36 cellular contexts compared by ENCODE assay signal in genomic region chr5:59837071-59837470, GRCh38.
"Had no signal": no experiment of that assay in that cellular context is flagged by ENCODE, and none has a peak within 500 bp of the region (broad histone marks: within the 10 kb centered on the region; RNA-seq: fewer than 3 reads in every experiment).

No MANE protein-coding gene starts in this region.

- H3K36me3 Mint-ChIP-seq: activated naive CD4-positive, alpha-beta T cell treated with anti-CD3 and anti-CD28 coated beads, Interleukin-2, amount 50 U/mL, for 72 hours; brain had no signal

- H3K9me3 Mint-ChIP-seq: activated CD4-positive, alpha-beta T cell treated with anti-CD3 and anti-CD28 coated beads, Interleukin-2, amount 10 ng/mL, durations not matched to agents 7 days and 5 days; activated naive CD4-positive, alpha-beta T cell treated with anti-CD3 and anti-CD28 coated beads for 36 hours; activated T-cell treated with anti-CD3 and anti-CD28 coated beads, Interleukin-2, amount 50 U/mL, for 4 hours; activated T-helper 1 cell treated with anti-CD3 and anti-CD28 coated beads, Interleukin-12 subunit alpha, Interleukin-12 subunit beta, Interleukin-2, Interleukin-4 antibody, amounts not matched to agents 30 ng/mL and 10 ng/mL and 1 ng/mL, durations not matched to agents 14 hours and 24 hours and 36 hours had no signal

- H3K4me1 Mint-ChIP-seq: activated CD4-positive, alpha-beta T cell treated with anti-CD3 and anti-CD28 coated beads, Interleukin-2, amount 10 ng/mL, durations not matched to agents 7 days and 5 days had no signal

- H3K27ac Mint-ChIP-seq: activated CD4-positive, alpha-beta T cell treated with anti-CD3 and anti-CD28 coated beads, Interleukin-2, amount 10 ng/mL, durations not matched to agents 7 days and 5 days; activated CD8-positive, alpha-beta T cell treated with anti-CD3 and anti-CD28 coated beads, Interleukin-2, amount 10 ng/mL, durations not matched to agents 7 days and 5 days; activated naive CD4-positive, alpha-beta T cell treated with anti-CD3 and anti-CD28 coated beads for 36 hours; activated naive CD4-positive, alpha-beta T cell treated with anti-CD3 and anti-CD28 coated beads, Interleukin-2, amount 50 U/mL, for 72 hours; activated T-helper 1 cell treated with anti-CD3 and anti-CD28 coated beads, Interleukin-12 subunit alpha, Interleukin-12 subunit beta, Interleukin-2, Interleukin-4 antibody, amounts not matched to agents 30 ng/mL and 10 ng/mL and 1 ng/mL, durations not matched to agents 14 hours and 24 hours and 36 hours; brain had no signal

- FAIRE-seq: bronchial epithelial cell, colon had no signal

- H3K4me3 Mint-ChIP-seq: activated CD4-positive, alpha-beta T cell treated with anti-CD3 and anti-CD28 coated beads, Interleukin-2, amount 10 ng/mL, durations not matched to agents 7 days and 5 days; activated CD8-positive, alpha-beta T cell treated with anti-CD3 and anti-CD28 coated beads, Interleukin-2, amount 10 ng/mL, durations not matched to agents 7 days and 5 days; activated naive CD4-positive, alpha-beta T cell treated with anti-CD3 and anti-CD28 coated beads for 36 hours; activated T-cell treated with anti-CD3 and anti-CD28 coated beads, Interleukin-2, amount 50 U/mL, for 4 hours; activated T-helper 1 cell treated with anti-CD3 and anti-CD28 coated beads, Interleukin-12 subunit alpha, Interleukin-12 subunit beta, Interleukin-2, Interleukin-4 antibody, amounts not matched to agents 30 ng/mL and 10 ng/mL and 1 ng/mL, durations not matched to agents 14 hours and 24 hours and 36 hours; brain had no signal

- DNase-seq: activated CD4-positive, alpha-beta T cell treated with anti-CD3 and anti-CD28 coated beads for 1 hour; activated CD4-positive, alpha-beta T cell treated with anti-CD3 and anti-CD28 coated beads, Interleukin-2, amount 10 ng/mL, durations not matched to agents 7 days and 5 days; activated CD4-positive, alpha-beta T cell treated with anti-CD3 and anti-CD28 coated beads, Interleukin-2, amount 50 U/mL, for 48 hours; activated CD4-positive, CD25-positive, alpha-beta regulatory T cell; activated CD8-positive, alpha-beta memory T cell treated with anti-CD3 and anti-CD28 coated beads, Interleukin-2, amount 50 U/mL, for 4 hours; activated CD8-positive, alpha-beta T cell treated with anti-CD3 and anti-CD28 coated beads, Interleukin-2, amount 10 ng/mL, durations not matched to agents 7 days and 5 days; activated gamma-delta T cell treated with Interleukin-2 at 50 U/mL for 16 hours; activated naive CD4-positive, alpha-beta T cell treated with anti-CD3 and anti-CD28 coated beads for 36 hours; activated T-cell treated with anti-CD3 and anti-CD28 coated beads for 4 hours; activated T-cell treated with anti-CD3 and anti-CD28 coated beads, Interleukin-2, amount 50 U/mL, for 4 hours; adrenal gland; anterior cingulate cortex; caudate nucleus; cerebellar nuclear complex; Kasumi-1; KG1; MG63; NCI-H1105; NCI-H1417 treated with DMSO at 0.1 percent for 48 hours; NCI-H1694; NCI-H1930; NCI-H2081 treated with DMSO at 0.1 percent for 48 hours; NCI-H345; NCI-H524 treated with DMSO at 0.1 percent for 48 hours; OCI-M1; SHP77; SW 1271; T-helper 1 cell; T-helper 2 cell; T-helper 9 cell; WERI-Rb-1 had no signal
